In genomic region chr3:156674911-156675743, GRCh38 we compare ENCODE assay signal across 9 cellular contexts. TPM values are rescaled to one million over a fixed set of nuclear protein-coding genes. Genes with fewer than 3 reads are reported as not detected.
A peak's percentile ranks its signal among the peaks of the same experiment; 100 is the strongest.
DNase-seq lines count a peak whose midpoint lies in the region; ATAC-seq, FAIRE-seq and TF ChIP-seq lines count a peak whose summit lies in the region.
"Had no signal": no experiment of that assay in that cellular context is flagged by ENCODE, and none has a peak within 500 bp of the region (broad histone marks: within the 10 kb centered on the region; RNA-seq: fewer than 3 reads in every experiment).

No MANE protein-coding gene starts in this region.

- H3K9me3 ChIP-seq in DND-41 (ENCODE audit: insufficient read depth, low read length, severe bottlenecking) = no peaks in the 10 kb centered on the region
- H3K9me3 ChIP-seq in HUES6 (ENCODE audit: control insufficient read depth, insufficient read depth, low read depth, low read length) = no peaks in the 10 kb centered on the region
- no peaks in the 10 kb centered on the region; the same call in 1 of the 2 replicates for H3K9me3 ChIP-seq in K562 (replicated peaks; ENCODE audit: control insufficient read depth, insufficient read depth, low read depth, low read length)
- no peaks in the 10 kb centered on the region for H3K9me3 ChIP-seq in iPS-15b (ENCODE audit: control insufficient read depth, insufficient read depth, low read length)
- no peaks in the 10 kb centered on the region for H3K9me3 ChIP-seq in gastrocnemius medialis

- peak in 1 of 2 experiments; percentile 37; a peak in 3 of 4 replicates for TF ChIP-seq RAD21 in K562 (CRISPR knock-in tag; conservative IDR thresholded peaks at IDR 0.05 in 1 of 2, IDR thresholded peaks at IDR 0.05 in 1 of 2)

- H2AFZ ChIP-seq in DND-41 (ENCODE audit: low read depth, low read length) = peak overlapping the region; percentile 83
- peak overlapping the region; percentile 77 for H2AFZ ChIP-seq in K562 (ENCODE audit: low read depth, low read length)

- no peak for TF ChIP-seq EP300 in K562 (IDR thresholded peaks at IDR 0.05; ENCODE audit: low read length)

- H3K4me1 ChIP-seq in DND-41 (ENCODE audit: insufficient read depth, low read length) = peaks cover 39% of the 10 kb centered on the region
- peaks cover 6% of the 10 kb centered on the region for H3K4me1 ChIP-seq in HUES6 (ENCODE audit: control insufficient read depth, insufficient read depth, low read length)
- peaks cover 21 to 37% of the 10 kb centered on the region in 2 experiments; a peak in 4 of 5 replicates for H3K4me1 ChIP-seq in K562 (replicated peaks in 1 of 2; ENCODE audit: control insufficient read depth in 2 of 2, insufficient read depth in 2 of 2, low read length in 2 of 2)
- no peaks in the 10 kb centered on the region for H3K4me1 ChIP-seq in iPS-15b (ENCODE audit: control insufficient read depth, insufficient read depth, low read length)
- H3K4me1 ChIP-seq in gastrocnemius medialis = peaks cover 37 to 45% of the 10 kb centered on the region in 2 donors

- peak; percentile 60 for DNase-seq in DND-41
- peak; percentile 5 for DNase-seq in T-helper 22 cell (ENCODE audit: low read depth)
- DNase-seq in K562 (ENCODE audit: extremely low read depth in 1 of 4, low spot score in 3 of 4) = peak; percentile 51 to 78 (median 52)
- peak; percentile 17 to 37 for DNase-seq in gastrocnemius medialis
- DNase-seq in HPDE6-E6E7 (ENCODE audit: extremely low spot score) = no peak
- no peak for DNase-seq in NCI-H187 (lab: John Stamatoyannopoulos, UW)

- WGBS in K562 (ENCODE audit: insufficient coverage, low coverage, missing lambda C conversion rate) = under 1% methylated on average over 52 of the region's 84 CpGs

- TSS peak; percentile 36 for BruUV-seq in K562 (replicated peaks; lab: Mats Ljungman, UMichigan)

- H3K27ac ChIP-seq in DND-41 (ENCODE audit: low read length) = peak overlapping the region; percentile 79
- peak overlapping the region; percentile 39; the same call in 1 of the 2 replicates for H3K27ac ChIP-seq in HUES6 (ENCODE audit: low read depth, low read length)
- peak overlapping the region; percentile 70 for H3K27ac ChIP-seq in K562 (ENCODE audit: extremely low read depth, low read depth, low read length)
- H3K27ac ChIP-seq in gastrocnemius medialis = peak overlapping the region; percentile 95 to 100 (median 98)

- no peak for FAIRE-seq in K562 (lab: Jason Lieb, UNC)
- FAIRE-seq: colon had no signal

- H4K20me1 ChIP-seq in DND-41 (ENCODE audit: insufficient read depth, low read length) (peaks cover 20% of the 10 kb centered on the region), K562 (replicated peaks; ENCODE audit: control insufficient read depth, insufficient read depth, low read length) (peaks cover 35% of the 10 kb centered on the region)

- in situ Hi-C loops in K562 (cut with MboI) (loop anchor here (25.0 kb wide), 2 partner anchors 538 to 663 kb away; no protein-coding TSS in a partner anchor), gastrocnemius medialis (cut with MboI; ENCODE audit: low sequenced_read_pairs in 4 of 4) (loop anchor here in 3 of 4 donors (5.0 to 25.0 kb wide), 4 partner anchors 140 to 460 kb away; no protein-coding TSS in a partner anchor)

- H3K4me3 ChIP-seq in DND-41 (ENCODE audit: low read depth in 1 of 2, low read length in 2 of 2) = peak overlapping the region; percentile 74 to 90
- peak overlapping the region; percentile 72 for H3K4me3 ChIP-seq in HUES6 (ENCODE audit: low read depth, low read length)
- H3K4me3 ChIP-seq in K562 = peak overlapping the region; percentile 89
- peak overlapping the region; percentile 83 for H3K4me3 ChIP-seq in iPS-15b (ENCODE audit: low read depth, low read length)
- peak overlapping the region; percentile 77 to 92 (median 91) for H3K4me3 ChIP-seq in gastrocnemius medialis

- CTCF ChIA-PET in K562 (lab: Yijun Ruan, JAX; ENCODE audit: low intra/inter-chr PET ratio) = interaction anchor here (0.7 to 3.5 kb wide), 5 partner anchors 121 to 524 kb away, joined by 3 to 48 read pairs (median 14); partner anchors contain the start of gene SSR3

- H3K9ac ChIP-seq in DND-41 (ENCODE audit: low read depth, low read length) (peak overlapping the region; percentile 84), HUES6 (ENCODE audit: low read length) (peak overlapping the region; percentile 74), K562 (ENCODE audit: insufficient read depth in 1 of 2, low read depth in 2 of 2, low read length in 2 of 2) (peak overlapping the region; percentile 78 to 94), iPS-15b (ENCODE audit: low read depth, low read length) (peak overlapping the region; percentile 40)

- H3K9me1 ChIP-seq in K562 (ENCODE audit: control insufficient read depth, insufficient read depth, low read length) = no peaks in the 10 kb centered on the region

- peak; percentile 59 for ATAC-seq in DND-41 (ENCODE audit: insufficient read depth, low read depth)
- ATAC-seq in K562 = peak; percentile 61
- ATAC-seq in gastrocnemius medialis = peak; percentile 16 to 21

- H3K79me2 ChIP-seq in DND-41 (ENCODE audit: insufficient read depth, low read length) (peaks cover 52% of the 10 kb centered on the region), K562 (ENCODE audit: control insufficient read depth, insufficient read depth, low read length) (peaks cover 55% of the 10 kb centered on the region)

- H3K36me3 ChIP-seq in DND-41 (ENCODE audit: insufficient read depth, low read length) (peaks cover 27% of the 10 kb centered on the region), HUES6 (ENCODE audit: control insufficient read depth, insufficient read depth, low read length) (peaks cover 24% of the 10 kb centered on the region), K562 (ENCODE audit: control insufficient read depth, insufficient read depth, low read length) (peaks cover 31% of the 10 kb centered on the region), iPS-15b (ENCODE audit: control insufficient read depth, insufficient read depth, low read length) (peaks cover 8% of the 10 kb centered on the region), gastrocnemius medialis (peaks cover 2 to 12% of the 10 kb centered on the region in 2 donors)

- no peaks in the 10 kb centered on the region for H3K27me3 ChIP-seq in DND-41 (ENCODE audit: insufficient read depth, low read length, poor library complexity)
- peaks cover 8% of the 10 kb centered on the region; the same call in 1 of the 2 replicates for H3K27me3 ChIP-seq in HUES6 (ENCODE audit: control insufficient read depth, insufficient read depth, low read length)
- H3K27me3 ChIP-seq in K562 (ENCODE audit: control insufficient read depth in 2 of 2, insufficient read depth in 2 of 2, low read length in 2 of 2) = no peaks in the 10 kb centered on the region
- peaks cover 8% of the 10 kb centered on the region for H3K27me3 ChIP-seq in iPS-15b (ENCODE audit: control insufficient read depth, insufficient read depth, low read length)
- no peaks in the 10 kb centered on the region for H3K27me3 ChIP-seq in gastrocnemius medialis

- POLR2A ChIA-PET in K562 (lab: Yijun Ruan, JAX) = interaction anchor here (0.6 to 5.0 kb wide), 10 partner anchors 8 to 472 kb away, joined by 3 to 27 read pairs (median 3); partner anchors contain the start of gene SSR3

- intact Hi-C loops in K562 (cut with micrococcal nuclease) = loop anchor here (1.0 to 10.0 kb wide), 10 partner anchors 69 to 523 kb away; partner anchors contain the start of genes LEKR1 and SSR3
- intact Hi-C loops in gastrocnemius medialis (cut with DNase I; ENCODE audit: low total_unique reads) = loop anchor here (1.0 to 10.0 kb wide), 8 partner anchors 44 to 820 kb away; partner anchors contain the start of genes CCNL1, SLC33A1 and SSR3

- TF ChIP-seq POLR2A in K562 (conservative IDR thresholded peaks at IDR 0.05) = no peak
- TF ChIP-seq POLR2A in gastrocnemius medialis (IDR thresholded peaks at IDR 0.05) = no peak

- TF ChIP-seq CTCF in DND-41 (IDR thresholded peaks at IDR 0.05; ENCODE audit: borderline replicate concordance, extremely low read depth, low read length, poor library complexity, severe bottlenecking) (peak; percentile 62), K562 (IDR thresholded peaks at IDR 0.05 in 2 of 3, conservative IDR thresholded peaks at IDR 0.05 in 1 of 3; ENCODE audit: insufficient read depth in 2 of 3, low read depth in 1 of 3, low read length in 3 of 3) (peak; percentile 44 to 63 (median 62); a peak in 4 of 6 replicates), gastrocnemius medialis (IDR thresholded peaks at IDR 0.05 in 4 of 5, conservative IDR thresholded peaks at IDR 0.05 in 1 of 5) (peak in 3 of 5 experiments; percentile 22 to 59 (median 27))

- peak overlapping the region; percentile 87 for H3K4me2 ChIP-seq in DND-41 (ENCODE audit: insufficient read depth, low read length)
- H3K4me2 ChIP-seq in K562 (ENCODE audit: insufficient read depth, low read length) = peak overlapping the region; percentile 91

TF ChIP-seq in K562, 482 proteins besides CTCF, POLR2A, EP300 and RAD21 (continues in another document):
- no peak for TF ChIP-seq ZNF77 (CRISPR knock-in tag; IDR thresholded peaks at IDR 0.05)

RNA-seq across cellular contexts. Expression of gene TIPARP, which starts 0.7 kb away (rescaled TPM):
- total RNA-seq in K562 (2011; cell fraction: chromatin; rRNA removed; ENCODE audit: low replicate concordance) = 28.7 and 54.2 TPM in 2 replicates
- total RNA-seq in K562 (2011; cell fraction: nucleolus; rRNA removed) = 10.3 and 12.6 TPM in 2 replicates
- total RNA-seq in K562 (2011; cell fraction: nucleoplasm; rRNA removed) = 17.4 and 19.8 TPM in 2 replicates
- total RNA-seq in K562 (2014; rRNA removed) (15.1 and 15.8 TPM in 2 replicates), K562 (2014; rRNA removed; fragmentation: Illumina TruSeq; extraction: Trizol) (23.6 and 27.5 TPM in 2 replicates), K562 (2015; rRNA removed; fragmentation: Illumina TruSeq; extraction: Trizol) (29.4 TPM in 2 replicates), K562 (2021) (14.6 and 16.1 TPM in 2 replicates), gastrocnemius medialis (10 to 100 TPM; 16.0 to 50.2 (median 31.7) TPM)
- polyA plus RNA-seq in K562 (2011; rRNA removed) (11.9 and 12.2 TPM in 2 replicates), K562 (2014; fragmentation: Illumina TruSeq; extraction: Trizol) (18.3 and 20.4 TPM in 2 replicates), K562 (2014; fragmentation: Nextera tagmentation; extraction: Ambion mirVana) (1 to 10 TPM; 2.4 to 3.5 TPM), K562 (2014; rRNA removed) (8.3 and 9.8 TPM in 2 replicates)
- polyA plus RNA-seq in K562 (2011; cell fraction: cytosol; rRNA removed) = 3.2 and 4.4 TPM in 2 replicates
- 9.7 and 13.4 TPM in 2 replicates for polyA plus RNA-seq in K562 (2011; cell fraction: nucleus; rRNA removed)
- polyA plus RNA-seq in K562 (2012) = 15.9 and 21.4 TPM in 2 replicates
- 16.7 and 20.8 TPM in 2 replicates for polyA minus RNA-seq in K562 (2011; rRNA and poly(A)+ RNA removed)
- 9.1 and 11.1 TPM in 2 replicates for polyA minus RNA-seq in K562 (2011; cell fraction: cytosol; rRNA and poly(A)+ RNA removed)
- 17.1 and 47.2 TPM in 2 replicates for polyA minus RNA-seq in K562 (2011; cell fraction: nucleus; rRNA and poly(A)+ RNA removed)

Comparison
In these comparisons a context has a peak if more than half of its experiments do, and no peak if none do; other contexts are left out.
1. DNase-seq: peak in DND-41 (single experiment), T-helper 22 cell (single experiment), K562 (4 of 4) and gastrocnemius medialis (2 of 2); none in HPDE6-E6E7 (single experiment) and NCI-H187 (0 of 2).
2. H3K27ac ChIP-seq: peak in every context shown above with its lines; median percentile 98 in gastrocnemius medialis; 79 in DND-41; 70 in K562; 39 in HUES6.
3. Peak in every context shown above with its lines, with median percentiles within 50 percentile points of each other: ATAC-seq, H3K4me3 ChIP-seq, H3K9ac ChIP-seq and CTCF ChIP-seq.